ENCODE assay signal across 8 cellular contexts in genomic region chr5:177134653-177135225, GRCh38. TPM values are rescaled to one million over a fixed set of nuclear protein-coding genes. Genes with fewer than 3 reads are reported as not detected.
DNase-seq lines count a peak whose midpoint lies in the region; ATAC-seq, FAIRE-seq and TF ChIP-seq lines count a peak whose summit lies in the region.

No MANE protein-coding gene starts in this region.

- peaks cover 43% of the 10 kb centered on the region for H3K4me1 Mint-ChIP-seq in GM23338

- H3K27me3 Mint-ChIP-seq in GM23338 (ENCODE audit: insufficient read depth, low read depth, poor library complexity), result peaks cover 13% of the 10 kb centered on the region

- peak overlapping the region; percentile 97 for H3K27ac Mint-ChIP-seq in GM23338

- intact Hi-C loops in Panc1 (cut with micrococcal nuclease; ENCODE audit: unreplicated experiment) (no loop called here), prostate gland (cut with DNase I) (loop anchor here (5.0 kb wide), 1 partner anchor 233 kb away; no protein-coding TSS in a partner anchor)

- H3F3A ChIP-seq in GM23338 (replicated peaks; ENCODE audit: low read depth), result peaks cover 21% of the 10 kb centered on the region; the same call in 1 of the 2 replicates

- H3K27ac ChIP-seq in GM23338 (ENCODE audit: low read depth) (peak overlapping the region; percentile 97), Panc1 (ENCODE audit: low read length) (peak overlapping the region; percentile 84), epithelial cell of prostate (peak overlapping the region; percentile 56), prostate gland (peak overlapping the region; percentile 86 to 91)

- peak overlapping the region; percentile 94 for H3K4me3 ChIP-seq in GM23338
- H3K4me3 ChIP-seq in Panc1 (ENCODE audit: low read depth in 2 of 2, low read length in 2 of 2), result peak overlapping the region; percentile 59 to 84
- H3K4me3 ChIP-seq in prostate gland, result peak overlapping the region; percentile 74

- FAIRE-seq in GM19239 (lab: Jason Lieb, UNC) (no peak), HTR-8/SVneo (lab: Jason Lieb, UNC) (no peak)

- in situ Hi-C loops in Panc1 (cut with HindIII; ENCODE audit: low pct_unique_long_range_greater_than_20kb, low sequenced_read_pairs), result no loop called here

- no TSS peak for BruUV-seq in Panc1 (replicated peaks; lab: Mats Ljungman, UMichigan)

- ATAC-seq in GM23338, result no peak
- ATAC-seq in Panc1, result no peak
- ATAC-seq in HG03565 (IDR thresholded peaks at IDR 0.05; ENCODE audit: unreplicated experiment), result no peak

- 13% methylated on average over 13 of the region's 13 CpGs for WGBS in prostate gland

- POLR2A ChIA-PET in Panc1 (lab: Charles Lee), result interaction anchor here (1.1 kb wide), 1 partner anchor 9 kb away, joined by 3 read pairs; no protein-coding TSS in a partner anchor

- H3K9me3 ChIP-seq in Panc1 (ENCODE audit: control insufficient read depth, insufficient read depth, low read depth, low read length) (no peaks in the 10 kb centered on the region), prostate gland (no peaks in the 10 kb centered on the region)

- peaks cover 41% of the 10 kb centered on the region for H3K4me1 ChIP-seq in GM23338 (ENCODE audit: insufficient read depth)
- peaks cover 29% of the 10 kb centered on the region for H3K4me1 ChIP-seq in Panc1 (ENCODE audit: control insufficient read depth, insufficient read depth, low read length)
- H3K4me1 ChIP-seq in prostate gland (replicated peaks), result peaks cover 9% of the 10 kb centered on the region

- peak overlapping the region; percentile 97 for H3K4me2 ChIP-seq in GM23338

- peaks cover 70% of the 10 kb centered on the region for H3K79me2 ChIP-seq in GM23338 (replicated peaks; ENCODE audit: insufficient read depth)

- H3K9me3 Mint-ChIP-seq in GM23338, result no peaks in the 10 kb centered on the region; the same call in 2 of the 3 replicates

- H3K27me3 ChIP-seq in GM23338 (ENCODE audit: insufficient read depth) (no peaks in the 10 kb centered on the region), Panc1 (ENCODE audit: control insufficient read depth, insufficient read depth, low read length) (no peaks in the 10 kb centered on the region), prostate gland (replicated peaks; ENCODE audit: insufficient read depth) (no peaks in the 10 kb centered on the region)

- CTCF ChIA-PET in Panc1 (lab: Charles Lee), result no interaction called here

- H3K36me3 ChIP-seq in GM23338 (ENCODE audit: insufficient read depth) (peaks cover 35% of the 10 kb centered on the region), Panc1 (ENCODE audit: control insufficient read depth, insufficient read depth, low read length) (peaks cover 16% of the 10 kb centered on the region; the same call in 1 of the 2 replicates), prostate gland (no peaks in the 10 kb centered on the region)

- DNase-seq in GM23338 (ENCODE audit: low spot score), result peak; percentile 46
- DNase-seq in Panc1 (ENCODE audit: low read depth, low spot score), result no peak
- DNase-seq in epithelial cell of prostate (ENCODE audit: low read depth, low spot score), result no peak
- no peak for DNase-seq in prostate gland (ENCODE audit: low spot score)
- no peak for DNase-seq in GM19239 (ENCODE audit: insufficient read length, low spot score)
- DNase-seq in HTR-8/SVneo (ENCODE audit: insufficient read length, low spot score), result no peak
- no peak for DNase-seq in SHP77 (lab: John Stamatoyannopoulos, UW)

- no peak for TF ChIP-seq CTCF in GM23338 (conservative IDR thresholded peaks at IDR 0.05; ENCODE audit: low read depth in 2 of 2)
- no peak for TF ChIP-seq CTCF in Panc1 (IDR thresholded peaks at IDR 0.05)
- TF ChIP-seq CTCF in prostate gland (IDR thresholded peaks at IDR 0.05), result no peak

- H2AFZ ChIP-seq in GM23338, result no peak overlapping the region

- no peaks in the 10 kb centered on the region for H3K9me2 ChIP-seq in GM23338 (ENCODE audit: insufficient read depth)

- peak overlapping the region; percentile 90 for H3K4me3 Mint-ChIP-seq in GM23338

- peaks cover 56% of the 10 kb centered on the region for H3K36me3 Mint-ChIP-seq in GM23338 (ENCODE audit: low read depth)

- H4K20me1 ChIP-seq in GM23338 (replicated peaks; ENCODE audit: insufficient read depth), result peaks cover 44% of the 10 kb centered on the region

- no peak for TF ChIP-seq POLR2A in prostate gland (IDR thresholded peaks at IDR 0.05)

TF ChIP-seq in GM23338, 12 proteins besides CTCF, POLR2A, EP300 and RAD21:
- TF ChIP-seq REST (IDR thresholded peaks at IDR 0.05; ENCODE audit: unreplicated experiment) (no peak), CREB1 (CRISPR knock-in tag; IDR thresholded peaks at IDR 0.05; ENCODE audit: low read depth) (0 out of 2 replicates have a peak, but pooled peaks have one; percentile 2), JUNB (IDR thresholded peaks at IDR 0.05; ENCODE audit: unreplicated experiment) (no peak), ZNF331 (CRISPR knock-in tag; IDR thresholded peaks at IDR 0.05; ENCODE audit: low read depth) (no peak)

RNA-seq across cellular contexts. Expression of gene NSD1, which starts 1.2 kb away (rescaled TPM):
- total RNA-seq in GM23338 (2014; rRNA removed; shearing (Covaris generic)), result 85.9 and 106 TPM in 2 replicates
- polyA plus RNA-seq in GM23338 (2016; fragmentation: Nextera tagmentation; extraction: Ambion mirVana), result 82.5 and 96.4 TPM in 2 replicates
- total RNA-seq in Panc1 (2021; ENCODE audit: unreplicated experiment), result 58.7 TPM
- 17.9 TPM for polyA plus RNA-seq in Panc1 (2012; ENCODE audit: insufficient read length)
- 10 to 100 TPM; 37.2 to 53.9 TPM for total RNA-seq in prostate gland

RNA-seq across cellular contexts. Expression of gene FGFR4, which starts 48.0 kb away (rescaled TPM):
- 145 and 150 TPM in 2 replicates for total RNA-seq in GM23338 (2014; rRNA removed; shearing (Covaris generic))
- 40.3 and 43.4 TPM in 2 replicates for polyA plus RNA-seq in GM23338 (2016; fragmentation: Nextera tagmentation; extraction: Ambion mirVana)
- total RNA-seq in Panc1 (2021; ENCODE audit: unreplicated experiment) (7.5 TPM), prostate gland (1 to 10 TPM; 2.2 to 7.1 TPM)
- polyA plus RNA-seq in Panc1 (2012; ENCODE audit: insufficient read length), result 7.7 TPM

Comparison
In these comparisons a context has a peak if more than half of its experiments do, and no peak if none do; other contexts are left out.
1. RNA of gene FGFR4, which starts 48.0 kb away (total RNA-seq): 145 to 150 TPM in GM23338; 7.5 TPM in Panc1 (single experiment) and 2.2 to 7.1 TPM in prostate gland; every median in the first group is over 10 times any median in the second.
2. Peak in every context shown above with its lines, with median percentiles within 50 percentile points of each other: H3K27ac ChIP-seq and H3K4me3 ChIP-seq.